ENCODE assay signal across 1 cellular context in genomic region chr2:238415036-238415764, GRCh38.
TF ChIP-seq lines count a peak whose summit lies in the region.

No MANE protein-coding gene starts in this region.

TF ChIP-seq in WTC11, 78 proteins besides CTCF, POLR2A, EP300 and RAD21 (continued from another document):
- TF ChIP-seq MAX (CRISPR knock-in tag; IDR thresholded peaks at IDR 0.05) (no peak), MYBL2 (CRISPR knock-in tag; IDR thresholded peaks at IDR 0.05) (no peak), ETV6 (CRISPR knock-in tag; IDR thresholded peaks at IDR 0.05) (no peak), IRF2 (CRISPR knock-in tag; IDR thresholded peaks at IDR 0.05; ENCODE audit: borderline replicate concordance, low read depth) (no peak), ZNF219 (CRISPR knock-in tag; IDR thresholded peaks at IDR 0.05; ENCODE audit: borderline replicate concordance) (no peak), TEAD1 (CRISPR knock-in tag; IDR thresholded peaks at IDR 0.05) (no peak), TP53 (CRISPR knock-in tag; IDR thresholded peaks at IDR 0.05) (no peak), GABPB1 (CRISPR knock-in tag; IDR thresholded peaks at IDR 0.05) (no peak), SP1 (CRISPR knock-in tag; conservative IDR thresholded peaks at IDR 0.05) (no peak)
